8 cellular contexts compared by ENCODE assay signal in the genomic region with DNA sequence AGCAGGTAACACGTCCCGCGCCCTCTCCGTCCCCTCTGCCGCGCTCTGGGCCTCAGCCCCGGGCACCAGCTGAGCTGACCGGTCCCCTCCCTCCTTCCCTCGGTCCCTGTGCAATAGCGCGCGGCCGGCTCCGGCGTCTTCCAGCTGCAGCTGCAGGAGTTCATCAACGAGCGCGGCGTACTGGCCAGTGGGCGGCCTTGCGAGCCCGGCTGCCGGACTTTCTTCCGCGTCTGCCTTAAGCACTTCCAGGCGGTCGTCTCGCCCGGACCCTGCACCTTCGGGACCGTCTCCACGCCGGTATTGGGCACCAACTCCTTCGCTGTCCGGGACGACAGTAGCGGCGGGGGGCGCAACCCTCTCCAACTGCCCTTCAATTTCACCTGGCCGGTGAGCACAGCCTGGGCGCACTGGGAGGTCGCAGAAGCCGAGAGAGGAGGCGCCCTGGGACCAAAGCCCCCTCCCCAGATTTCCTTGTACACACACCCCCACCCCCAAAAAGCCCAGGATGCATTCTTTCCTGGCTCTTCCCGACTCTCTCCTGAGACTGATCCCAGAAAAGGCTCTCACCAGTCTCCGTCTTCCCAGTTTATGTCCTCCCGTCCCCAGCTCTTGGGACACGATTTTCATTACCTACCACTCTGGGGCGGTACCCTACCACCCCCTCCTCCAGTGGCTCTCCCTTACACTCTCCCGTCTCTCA. TPM values are rescaled to one million over a fixed set of nuclear protein-coding genes. Genes with fewer than 3 reads are reported as not detected.
DNase-seq lines count a peak whose midpoint lies in the region; ATAC-seq, FAIRE-seq and TF ChIP-seq lines count a peak whose summit lies in the region.

No MANE protein-coding gene starts in this region.

- H3K4me3 Mint-ChIP-seq in Calu3 (ENCODE audit: low read depth, unreplicated experiment) (peak overlapping the region; percentile 66), MCF 10A (ENCODE audit: unreplicated experiment) (peak overlapping the region; percentile 72)

- no peak overlapping the region for H3K27ac Mint-ChIP-seq in Calu3 (ENCODE audit: unreplicated experiment)
- no peak overlapping the region for H3K27ac Mint-ChIP-seq in MCF 10A (ENCODE audit: low read depth, unreplicated experiment)

- no TSS peak for BruUV-seq in Calu3 (replicated peaks; lab: Mats Ljungman, UMichigan)
- no TSS peak for BruUV-seq in MCF 10A (replicated peaks; lab: Mats Ljungman, UMichigan)

- H4K20me1 ChIP-seq in MM.1S (ENCODE audit: insufficient read depth, low read length), result no peaks in the 10 kb centered on the region

- DNase-seq in Calu3, result no peak
- no peak for DNase-seq in MM.1S
- peak; percentile 54 for DNase-seq in MCF 10A (ENCODE audit: unreplicated experiment)
- peak in 1 of 2 donors; percentile 71 for DNase-seq in left colon
- no peak for DNase-seq in thoracic aorta (ENCODE audit: low spot score)
- no peak for DNase-seq in DMS153 treated with DMSO at 0.1 percent for 48 hours (lab: John Stamatoyannopoulos, UW; ENCODE audit: unreplicated experiment)
- no peak for DNase-seq in H54 (ENCODE audit: insufficient read length, low spot score)

- peaks cover 38% of the 10 kb centered on the region for H3K27me3 Mint-ChIP-seq in Calu3 (ENCODE audit: unreplicated experiment)
- peaks cover 51% of the 10 kb centered on the region for H3K27me3 Mint-ChIP-seq in MCF 10A (ENCODE audit: insufficient read depth, unreplicated experiment)

- no peak for FAIRE-seq in H54 (lab: Jason Lieb, UNC)

- POLR2A ChIA-PET in MCF 10A (lab: Yijun Ruan, JAX), result interaction anchor here (0.5 to 2.4 kb wide), 4 partner anchors 12 to 278 kb away, joined by 3 to 7 read pairs (median 4); no protein-coding TSS in a partner anchor

- no peak overlapping the region for H3K27ac ChIP-seq in MM.1S (ENCODE audit: low read length)
- H3K27ac ChIP-seq in thoracic aorta, result no peak overlapping the region

- intact Hi-C loops in Calu3 (cut with micrococcal nuclease; ENCODE audit: unreplicated experiment) (no loop called here), MCF 10A (cut with micrococcal nuclease) (no loop called here), left colon (cut with DNase I, micrococcal nuclease) (no loop called here)

- H3K4me2 ChIP-seq in MM.1S (ENCODE audit: low read depth, low read length), result peak overlapping the region; percentile 100

- H3K9me3 Mint-ChIP-seq in Calu3 (ENCODE audit: low read depth, unreplicated experiment) (no peaks in the 10 kb centered on the region), MCF 10A (ENCODE audit: unreplicated experiment) (no peaks in the 10 kb centered on the region)

- ATAC-seq in left colon (peak; percentile 11), thoracic aorta (ENCODE audit: insufficient number of reproducible peaks, low FRiP score, low read depth) (no peak), HG02571 (IDR thresholded peaks at IDR 0.05; ENCODE audit: unreplicated experiment) (no peak)

- H3K9me2 ChIP-seq in MM.1S (replicated peaks; ENCODE audit: insufficient read depth, low read length), result no peaks in the 10 kb centered on the region

- H3K9me3 ChIP-seq in MM.1S (replicated peaks; ENCODE audit: insufficient read depth, low read length) (no peaks in the 10 kb centered on the region), thoracic aorta (no peaks in the 10 kb centered on the region)

- H3F3A ChIP-seq in MM.1S (ENCODE audit: insufficient read depth, low read length), result peaks cover 8% of the 10 kb centered on the region

- H3K4me1 Mint-ChIP-seq in Calu3 (ENCODE audit: low read depth, unreplicated experiment) (peaks cover 27% of the 10 kb centered on the region), MCF 10A (ENCODE audit: insufficient read depth, unreplicated experiment) (peaks cover 13% of the 10 kb centered on the region)

- CTCF ChIA-PET in Calu3 (lab: Charles Lee), result interaction anchor here (0.6 to 1.5 kb wide), 5 partner anchors 11 to 39 kb away, joined by 4 to 8 read pairs (median 5); partner anchors contain the start of gene CHAC1
- CTCF ChIA-PET in MCF 10A (lab: Yijun Ruan, JAX), result interaction anchor here (1.1 to 6.1 kb wide), 6 partner anchors 12 to 256 kb away, joined by 4 to 48 read pairs (median 5); no protein-coding TSS in a partner anchor

- H3K36me3 Mint-ChIP-seq in Calu3 (ENCODE audit: insufficient read depth, unreplicated experiment), result peaks cover 8% of the 10 kb centered on the region
- H3K36me3 Mint-ChIP-seq in MCF 10A (ENCODE audit: insufficient read depth, unreplicated experiment), result no peaks in the 10 kb centered on the region

- H2AFZ ChIP-seq in MM.1S (ENCODE audit: low read length), result peak overlapping the region; percentile 89

- H3K4me1 ChIP-seq in MM.1S (ENCODE audit: low read length) (0 out of 2 replicates have a peak, but pooled peaks cover 10% of the 10 kb centered on the region), thoracic aorta (ENCODE audit: control insufficient read depth in 1 of 2, low read depth in 2 of 2) (peaks cover 42 to 59% of the 10 kb centered on the region in 2 donors)

- H3K4me3 ChIP-seq in MM.1S (ENCODE audit: low read length), result peak overlapping the region; percentile 76
- H3K4me3 ChIP-seq in thoracic aorta, result peak overlapping the region; percentile 72

- H3K27me3 ChIP-seq in MM.1S (replicated peaks; ENCODE audit: insufficient read depth, low read length) (peaks cover 51% of the 10 kb centered on the region), thoracic aorta (replicated peaks; ENCODE audit: insufficient read depth) (peaks cover 13% of the 10 kb centered on the region)

- H3K79me2 ChIP-seq in MM.1S (ENCODE audit: low read length), result no peaks in the 10 kb centered on the region

- no peak for TF ChIP-seq POLR2A in H54 (IDR thresholded peaks at IDR 0.05; ENCODE audit: low read depth, low read length)

- H3K9ac ChIP-seq in MM.1S (ENCODE audit: low read length), result no peak overlapping the region

- TF ChIP-seq CTCF in Calu3 (IDR thresholded peaks at IDR 0.05; ENCODE audit: unreplicated experiment) (no peak), MM.1S (IDR thresholded peaks at IDR 0.05; ENCODE audit: low read length) (no peak), MCF 10A (IDR thresholded peaks at IDR 0.05; ENCODE audit: unreplicated experiment) (no peak), thoracic aorta (IDR thresholded peaks at IDR 0.05) (no peak)

- H3K36me3 ChIP-seq in MM.1S (replicated peaks; ENCODE audit: insufficient read depth, low read length) (no peaks in the 10 kb centered on the region), thoracic aorta (no peaks in the 10 kb centered on the region)

RNA-seq across cellular contexts. Expression of gene DLL4, which starts 0.7 kb away (rescaled TPM):
- total RNA-seq in Calu3 (2022) (not detected in 2 replicates), MCF 10A (2022) (0.10 TPM in 1 of 2 replicates, not detected in the other), left colon (10 to 100 TPM; 14.0 to 15.9 TPM), thoracic aorta (10 to 100 TPM in 1 of 2 donors, 1 to 10 TPM in 1; 6.2 to 13.0 TPM)

RNA-seq across cellular contexts. Expression of gene CHAC1, which starts 23.4 kb away (rescaled TPM):
- 5.0 and 5.2 TPM in 2 replicates for total RNA-seq in Calu3 (2022)
- total RNA-seq in MCF 10A (2022), result 35.5 and 49.4 TPM in 2 replicates
- total RNA-seq in left colon, result 10 to 100 TPM in 1 of 2 donors, 1 to 10 TPM in 1; 1.8 to 11.0 TPM
- 1 to 10 TPM; 3.9 to 7.3 TPM for total RNA-seq in thoracic aorta

RNA-seq across cellular contexts. Expression of gene VPS18, which starts 35.6 kb away (rescaled TPM):
- total RNA-seq in Calu3 (2022), result 14.3 and 16.6 TPM in 2 replicates
- 13.2 and 18.5 TPM in 2 replicates for total RNA-seq in MCF 10A (2022)
- total RNA-seq in left colon, result 10 to 100 TPM; 20.8 to 20.9 TPM
- 10 to 100 TPM; 26.0 to 37.9 TPM for total RNA-seq in thoracic aorta

RNA-seq across cellular contexts. Expression of gene RHOV, which starts 55.8 kb away (rescaled TPM):
- total RNA-seq in Calu3 (2022) (4.2 and 4.9 TPM in 2 replicates), MCF 10A (2022) (1.2 and 1.7 TPM in 2 replicates), left colon (1 to 10 TPM; 3.7 to 8.9 TPM), thoracic aorta (not detected)
